Comparison of ENCODE assay signal across 11 cellular contexts in genomic region chr11:128551641-128552335, GRCh38. TPM values are rescaled to one million over a fixed set of nuclear protein-coding genes. Genes with fewer than 3 reads are reported as not detected.
DNase-seq lines count a peak whose midpoint lies in the region; ATAC-seq and TF ChIP-seq lines count a peak whose summit lies in the region.
"Had no signal": no experiment of that assay in that cellular context is flagged by ENCODE, and none has a peak within 500 bp of the region (broad histone marks: within the 10 kb centered on the region; RNA-seq: fewer than 3 reads in every experiment).

No MANE protein-coding gene starts in this region.

- H3K27ac ChIP-seq in SU-DHL-6 (ENCODE audit: low read depth, low read length): peak overlapping the region; percentile 96
- H3K27ac ChIP-seq in smooth muscle cell (ENCODE audit: low read depth): no peak overlapping the region
- H3K27ac ChIP-seq: C4-2B, thyroid gland had no signal

- H3K4me3 ChIP-seq in SU-DHL-6 (ENCODE audit: insufficient read depth, low read length, poor library complexity, severe bottlenecking) (peak overlapping the region; percentile 36), smooth muscle cell (no peak overlapping the region)
- H3K4me3 ChIP-seq: thyroid gland had no signal

- peak; percentile 66 for ATAC-seq in HG02798 (IDR thresholded peaks at IDR 0.05; ENCODE audit: poor library complexity, unreplicated experiment)
- peak; percentile 59 to 60 for ATAC-seq in stimulated activated naive B cell treated with anti-CD40 and anti-IgM and Interleukin-4, amounts not matched to agents 10 μg/mL and 1 μg/mL and 100 μg/mL, for 72 hours (replicated peaks)

- H3K9me2 ChIP-seq in SU-DHL-6 (replicated peaks; ENCODE audit: insufficient read depth, low read length): no peaks in the 10 kb centered on the region

- H3K27me3 Mint-ChIP-seq in stimulated activated naive B cell treated with anti-CD40 and anti-IgM and Interleukin-4, amounts not matched to agents 10 μg/mL and 1 μg/mL and 100 μg/mL, for 72 hours: no peaks in the 10 kb centered on the region

- H3K9me3 Mint-ChIP-seq in stimulated activated naive B cell treated with anti-CD40 and anti-IgM and Interleukin-4, amounts not matched to agents 10 μg/mL and 1 μg/mL and 100 μg/mL, for 72 hours: no peaks in the 10 kb centered on the region

- H4K20me1 ChIP-seq in SU-DHL-6 (ENCODE audit: low read depth, low read length) (no peaks in the 10 kb centered on the region), smooth muscle cell (ENCODE audit: low read depth) (no peaks in the 10 kb centered on the region)

- peak overlapping the region; percentile 33 to 81 for H3K4me3 Mint-ChIP-seq in stimulated activated naive B cell treated with anti-CD40 and anti-IgM and Interleukin-4, amounts not matched to agents 10 μg/mL and 1 μg/mL and 100 μg/mL, for 72 hours

- peak overlapping the region; percentile 92 for H3K27ac Mint-ChIP-seq in stimulated activated naive B cell treated with anti-CD40 and anti-IgM and Interleukin-4, amounts not matched to agents 10 μg/mL and 1 μg/mL and 100 μg/mL, for 72 hours

- H3K4me1 ChIP-seq in smooth muscle cell (ENCODE audit: low read depth): peaks cover 3% of the 10 kb centered on the region

- H3K9ac ChIP-seq in SU-DHL-6 (ENCODE audit: low read length): peak overlapping the region; percentile 53
- no peak overlapping the region for H3K9ac ChIP-seq in smooth muscle cell (ENCODE audit: low read depth)

- no peaks in the 10 kb centered on the region for H3K36me3 ChIP-seq in SU-DHL-6 (ENCODE audit: low read length)
- no peaks in the 10 kb centered on the region for H3K36me3 ChIP-seq in smooth muscle cell (ENCODE audit: low read depth)
- H3K36me3 ChIP-seq: thyroid gland had no signal

- H3K27me3 ChIP-seq in SU-DHL-6 (ENCODE audit: low read length) (no peaks in the 10 kb centered on the region), smooth muscle cell (ENCODE audit: low read depth) (no peaks in the 10 kb centered on the region)
- H3K27me3 ChIP-seq: thyroid gland had no signal

- TF ChIP-seq CTCF in SU-DHL-6 (IDR thresholded peaks at IDR 0.05; ENCODE audit: insufficient read depth, low read length, poor library complexity, severe bottlenecking) (no peak), smooth muscle cell (IDR thresholded peaks at IDR 0.05; ENCODE audit: borderline replicate concordance, insufficient read depth, poor library complexity, severe bottlenecking) (no peak)

- H3K36me3 Mint-ChIP-seq in stimulated activated naive B cell treated with anti-CD40 and anti-IgM and Interleukin-4, amounts not matched to agents 10 μg/mL and 1 μg/mL and 100 μg/mL, for 72 hours: no peaks in the 10 kb centered on the region

- peak; percentile 61 for DNase-seq in activated effector memory CD4-positive, alpha-beta T cell treated with anti-CD3 and anti-CD28 coated beads, Interleukin-2, amount 50 U/mL, for 16 hours
- no peak for DNase-seq in activated effector memory CD4-positive, alpha-beta T cell treated with Interleukin-2 at 50 U/mL for 16 hours
- no peak for DNase-seq in stimulated activated naive B cell treated with anti-CD40 and anti-IgM and Interleukin-4, amounts not matched to agents 10 μg/mL and 1 μg/mL and 100 μg/mL, for 72 hours
- no peak for DNase-seq in retina
- no peak for DNase-seq in smooth muscle cell (lab: John Stamatoyannopoulos, UW; ENCODE audit: unreplicated experiment)
- no peak for DNase-seq in erythroblast (lab: John Stamatoyannopoulos, UW)
- DNase-seq: NCI-H2107, thyroid gland had no signal

- H3K79me2 ChIP-seq in SU-DHL-6 (ENCODE audit: insufficient read depth, low read length) (no peaks in the 10 kb centered on the region), smooth muscle cell (ENCODE audit: low read depth) (no peaks in the 10 kb centered on the region)

- H3F3A ChIP-seq in SU-DHL-6 (ENCODE audit: insufficient read depth): peaks cover 31% of the 10 kb centered on the region
- H3F3A ChIP-seq in smooth muscle cell (ENCODE audit: low read depth): peaks cover 17% of the 10 kb centered on the region

- H3K4me1 Mint-ChIP-seq in stimulated activated naive B cell treated with anti-CD40 and anti-IgM and Interleukin-4, amounts not matched to agents 10 μg/mL and 1 μg/mL and 100 μg/mL, for 72 hours: peaks cover 54 to 78% of the 10 kb centered on the region in 2 donors

- no peak for TF ChIP-seq POLR2A in erythroblast (IDR thresholded peaks at IDR 0.05; ENCODE audit: low read length)

- 89% methylated on average over 9 of the region's 9 CpGs for WGBS in smooth muscle cell (ENCODE audit: low lambda C conversion rate)

- peak overlapping the region; percentile 79 for H3K4me2 ChIP-seq in SU-DHL-6 (ENCODE audit: low read depth, low read length, poor library complexity, severe bottlenecking)
- H3K4me2 ChIP-seq in smooth muscle cell: no peak overlapping the region

- no peaks in the 10 kb centered on the region for H3K9me3 ChIP-seq in SU-DHL-6 (ENCODE audit: insufficient read depth, low read length)
- no peaks in the 10 kb centered on the region for H3K9me3 ChIP-seq in smooth muscle cell (replicated peaks; ENCODE audit: low read depth)
- H3K9me3 ChIP-seq: thyroid gland had no signal

- H2AFZ ChIP-seq in SU-DHL-6 (ENCODE audit: low read depth, low read length, severe bottlenecking) (no peak overlapping the region), smooth muscle cell (ENCODE audit: low read depth) (no peak overlapping the region)

RNA-seq across cellular contexts. Expression of gene ETS1, which starts 35.6 kb away (rescaled TPM):
- total RNA-seq in smooth muscle cell: 22.8 and 25.9 TPM in 2 replicates
- 4.1 and 7.4 TPM in 2 replicates for polyA plus RNA-seq in smooth muscle cell
